ENCODE assay signal across 15 cellular contexts in genomic region chr11:100328626-100329340, GRCh38.
DNase-seq lines count a peak whose midpoint lies in the region; ATAC-seq and TF ChIP-seq lines count a peak whose summit lies in the region.
"Had no signal": no experiment of that assay in that cellular context is flagged by ENCODE, and none has a peak within 500 bp of the region (broad histone marks: within the 10 kb centered on the region; RNA-seq: fewer than 3 reads in every experiment).

No MANE protein-coding gene starts in this region.

- no peak overlapping the region for H3K4me3 ChIP-seq in fibroblast of mammary gland (ENCODE audit: control insufficient read depth, low read depth, low read length)
- H3K4me3 ChIP-seq: GM23248 had no signal

- CTCF ChIA-PET in RWPE1 (lab: Yijun Ruan, JAX): interaction anchor here (0.9 to 1.1 kb wide), 3 partner anchors 11 to 248 kb away, joined by 3 to 6 read pairs (median 4); no protein-coding TSS in a partner anchor

- H3K9me3 Mint-ChIP-seq in activated naive CD4-positive, alpha-beta T cell treated with anti-CD3 and anti-CD28 coated beads, Interleukin-2, amount 50 U/mL, for 72 hours: peaks cover 27 to 33% of the 10 kb centered on the region in 2 donors

- POLR2A ChIA-PET in RWPE1 (lab: Yijun Ruan, JAX; ENCODE audit: low non-redundant PET): no interaction called here

- no peak for ATAC-seq in HG03025 (IDR thresholded peaks at IDR 0.05; ENCODE audit: low FRiP score, unreplicated experiment)
- ATAC-seq in activated naive CD4-positive, alpha-beta T cell treated with anti-CD3 and anti-CD28 coated beads, Interleukin-2, amount 50 U/mL, for 72 hours: no peak

- no peak for TF ChIP-seq CTCF in RWPE1 (conservative IDR thresholded peaks at IDR 0.05; ENCODE audit: low read depth)
- TF ChIP-seq CTCF in fibroblast of mammary gland (conservative IDR thresholded peaks at IDR 0.05; ENCODE audit: control insufficient read depth, insufficient read depth, low read depth, low read length): no peak

- H3K27ac Mint-ChIP-seq in activated naive CD4-positive, alpha-beta T cell treated with anti-CD3 and anti-CD28 coated beads, Interleukin-2, amount 50 U/mL, for 72 hours: no peak overlapping the region
- H3K27ac Mint-ChIP-seq: activated B cell treated with CpG ODN at 0.5 μM for 24 hours; activated naive CD8-positive, alpha-beta T cell; stimulated activated naive CD8-positive, alpha-beta T cell treated with anti-CD3 and anti-CD28 coated beads, Interleukin-15, Interleukin-2, amounts not matched to agents 100 ng/mL and 50 ng/mL, for 24 hours had no signal

- DNase-seq in DMS153 (lab: John Stamatoyannopoulos, UW): peak; percentile 84
- peak; percentile 50 for DNase-seq in HS-5 (ENCODE audit: low read depth)
- peak; percentile 48 for DNase-seq in RWPE1 (ENCODE audit: low spot score)
- peak; percentile 1 for DNase-seq in fibroblast of mammary gland (ENCODE audit: low read depth)
- no peak for DNase-seq in activated effector memory CD4-positive, alpha-beta T cell treated with anti-CD3 and anti-CD28 coated beads, Interleukin-2, amount 50 U/mL, for 16 hours
- DNase-seq in OCI-M1 (lab: John Stamatoyannopoulos, UW): no peak
- no peak for DNase-seq in activated naive CD4-positive, alpha-beta T cell treated with anti-CD3 and anti-CD28 coated beads, Interleukin-2, amount 50 U/mL, for 72 hours (ENCODE audit: low spot score in 2 of 2)
- DNase-seq: activated B cell treated with CpG ODN at 0.5 μM for 24 hours, GM23248, MV-4-11, SK-N-SH had no signal

- peaks cover 0 to 6% of the 10 kb centered on the region in 2 donors for H3K36me3 Mint-ChIP-seq in activated naive CD4-positive, alpha-beta T cell treated with anti-CD3 and anti-CD28 coated beads, Interleukin-2, amount 50 U/mL, for 72 hours
- H3K36me3 Mint-ChIP-seq: activated naive CD8-positive, alpha-beta T cell had no signal

- no peak overlapping the region for H3K27ac ChIP-seq in RWPE1
- H3K27ac ChIP-seq: GM23248, HL-60 had no signal

Comparison
In these comparisons a context has a peak if more than half of its experiments do, and no peak if none do; other contexts are left out.
1. DNase-seq: peak in DMS153 (single experiment), HS-5 (single experiment), RWPE1 (single experiment) and fibroblast of mammary gland (single experiment); none in activated effector memory CD4-positive, alpha-beta T cell treated with anti-CD3 and anti-CD28 coated beads, Interleukin-2, amount 50 U/mL, for 16 hours (single experiment), OCI-M1 (single experiment) and activated naive CD4-positive, alpha-beta T cell treated with anti-CD3 and anti-CD28 coated beads, Interleukin-2, amount 50 U/mL, for 72 hours (0 of 2).